In the genomic region with DNA sequence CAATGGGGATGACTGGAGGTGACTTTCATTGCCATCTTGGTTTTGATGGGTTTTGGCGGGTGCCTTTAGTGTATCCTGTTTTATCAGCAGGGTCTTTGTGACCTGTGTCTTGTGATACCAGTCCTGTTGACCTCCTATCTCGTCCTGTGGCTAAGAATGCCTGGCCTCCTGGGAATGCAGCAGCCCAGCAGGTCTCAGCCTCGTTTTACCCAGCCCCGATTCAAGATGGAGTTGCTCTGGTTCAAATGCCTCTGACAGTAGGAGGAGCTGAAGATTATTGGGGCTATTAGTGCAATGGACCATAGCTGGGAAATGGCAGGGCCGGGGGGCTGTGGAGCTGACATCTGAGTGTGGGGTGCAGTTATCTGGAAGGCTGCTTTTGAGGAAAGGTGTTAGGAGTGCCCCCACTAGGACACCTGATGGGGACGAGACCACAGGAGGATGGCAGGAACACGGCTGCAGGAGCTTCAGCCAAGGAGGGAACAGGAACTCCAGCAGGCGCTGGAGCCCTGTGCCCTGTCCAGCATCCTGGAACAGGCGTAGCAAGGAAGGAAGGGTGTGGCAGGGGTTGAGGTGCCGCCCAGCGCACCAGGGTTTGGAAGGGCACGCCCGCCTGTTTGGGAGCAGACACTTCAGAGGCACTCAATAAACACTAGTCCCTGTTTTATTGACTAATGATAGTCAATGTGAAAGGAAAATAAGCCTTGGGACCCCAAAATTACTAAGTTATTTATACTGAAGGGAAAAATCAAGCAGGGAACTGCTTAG, we compare ENCODE assay signal across 25 cellular contexts.
"Had no signal": no experiment of that assay in that cellular context is flagged by ENCODE, and none has a peak within 500 bp of the region (broad histone marks: within the 10 kb centered on the region; RNA-seq: fewer than 3 reads in every experiment).

No MANE protein-coding gene starts in this region.

- H3K9ac ChIP-seq: parathyroid adenoma had no signal

- H3K27ac ChIP-seq: brain microvascular endothelial cell, coronary artery, gastrocnemius medialis, parathyroid adenoma, tibial artery, vagina, VCaP had no signal

- ATAC-seq: activated naive CD8-positive, alpha-beta T cell treated with anti-CD3 and anti-CD28 coated beads, Interleukin-2, amount 50 U/mL, for 24 hours; gastrocnemius medialis; naive thymus-derived CD8-positive, alpha-beta T cell had no signal

- DNase-seq: activated CD4-positive, alpha-beta T cell treated with anti-CD3 and anti-CD28 coated beads, Interleukin-2, amount 50 U/mL, for 48 hours; activated naive CD4-positive, alpha-beta T cell treated with Interleukin-2 at 50 U/mL for 16 hours; activated naive CD8-positive, alpha-beta T cell treated with anti-CD3 and anti-CD28 coated beads, Interleukin-2, amount 50 U/mL, for 24 hours; activated T-cell treated with anti-CD3 and anti-CD28 coated beads, Interleukin-2, amount 50 U/mL, for 1 hour; anterior cingulate cortex; brain microvascular endothelial cell; central memory CD4-positive, alpha-beta T cell; gastrocnemius medialis; head of caudate nucleus; kidney; mesenchymal stem cell; naive thymus-derived CD8-positive, alpha-beta T cell; retina; stimulated activated CD4-positive, alpha-beta T cell treated with anti-CD3 and anti-CD28 coated beads, Interleukin-12 subunit alpha, Interleukin-12 subunit beta, amount 100 ng/mL, for 4 hours; stimulated activated CD4-positive, alpha-beta T cell treated with anti-CD3 and anti-CD28 coated beads, Interleukin-1b, Interleukin-23, amount 100 ng/mL, for 48 hours; stimulated activated CD8-positive, alpha-beta memory T cell treated with anti-CD3 and anti-CD28 coated beads, Interleukin-4, amount 100 ng/mL, for 48 hours; stimulated activated naive CD4-positive, alpha-beta T cell; T-helper 1 cell; T1000; tibial artery had no signal

- H3K27ac Mint-ChIP-seq: activated naive CD8-positive, alpha-beta T cell treated with anti-CD3 and anti-CD28 coated beads, Interleukin-2, amount 50 U/mL, for 24 hours; activated T-helper 17 cell treated with anti-CD3 and anti-CD28 coated beads, Interleukin-2, amount 50 U/mL, for 72 hours; naive thymus-derived CD8-positive, alpha-beta T cell had no signal

- H3K36me3 ChIP-seq: brain microvascular endothelial cell, gastrocnemius medialis, tibial artery, vagina had no signal

- H3K4me3 Mint-ChIP-seq: activated naive CD8-positive, alpha-beta T cell treated with anti-CD3 and anti-CD28 coated beads, Interleukin-2, amount 50 U/mL, for 24 hours; activated T-helper 17 cell treated with anti-CD3 and anti-CD28 coated beads, Interleukin-2, amount 50 U/mL, for 72 hours; naive thymus-derived CD8-positive, alpha-beta T cell had no signal

- H3K9me3 Mint-ChIP-seq: activated T-helper 17 cell treated with anti-CD3 and anti-CD28 coated beads, Interleukin-2, amount 50 U/mL, for 72 hours had no signal

- H3K27me3 ChIP-seq: brain microvascular endothelial cell, gastrocnemius medialis, vagina had no signal

- H3K4me3 ChIP-seq: coronary artery, gastrocnemius medialis, tibial artery, vagina had no signal

- H3K4me1 ChIP-seq: gastrocnemius medialis, parathyroid adenoma, tibial artery, vagina had no signal

- H3K9me3 ChIP-seq: gastrocnemius medialis, tibial artery, vagina had no signal
